ENCODE assay signal across 17 cellular contexts in genomic region chr1:227763246-227764018, GRCh38. TPM values are rescaled to one million over a fixed set of nuclear protein-coding genes. Genes with fewer than 3 reads are reported as not detected.
A peak's percentile ranks its signal among the peaks of the same experiment; 100 is the strongest.
DNase-seq lines count a peak whose midpoint lies in the region; ATAC-seq, FAIRE-seq and TF ChIP-seq lines count a peak whose summit lies in the region.
"Had no signal": no experiment of that assay in that cellular context is flagged by ENCODE, and none has a peak within 500 bp of the region (broad histone marks: within the 10 kb centered on the region; RNA-seq: fewer than 3 reads in every experiment).

No MANE protein-coding gene starts in this region.

- TF ChIP-seq EP300 in HepG2 (IDR thresholded peaks at IDR 0.05; ENCODE audit: low read depth in 2 of 2, low read length in 2 of 2) (no peak), HepG2 (CRISPR knock-in tag; IDR thresholded peaks at IDR 0.05; ENCODE audit: borderline replicate concordance) (no peak)

- TF ChIP-seq CTCF in left ventricle myocardium inferior (IDR thresholded peaks at IDR 0.05; ENCODE audit: borderline replicate concordance) (no peak), HepG2 (CRISPR knock-in tag; IDR thresholded peaks at IDR 0.05) (no peak), upper lobe of right lung (IDR thresholded peaks at IDR 0.05) (no peak), GM13976 (IDR thresholded peaks at IDR 0.05; ENCODE audit: borderline replicate concordance, control extremely low read depth, extremely low read depth, insufficient read depth, missing control alignments) (no peak)

- no peak overlapping the region for H3K9ac ChIP-seq in HepG2 (ENCODE audit: insufficient read depth, low read depth, low read length)

- no peaks in the 10 kb centered on the region for H3K9me3 Mint-ChIP-seq in T-cell
- H3K9me3 Mint-ChIP-seq: stimulated activated naive CD8-positive, alpha-beta T cell treated with anti-CD3 and anti-CD28 coated beads, Interleukin-15, amount 100 ng/mL, for 72 hours had no signal

- FAIRE-seq in HepG2 (lab: Jason Lieb, UNC), result no peak
- FAIRE-seq: G401.6 had no signal

- ATAC-seq in Right ventricle myocardium inferior (no peak), T-cell (replicated peaks in 1 of 4) (no peak), HepG2 (no peak), upper lobe of right lung (no peak), GM21529 (IDR thresholded peaks at IDR 0.05; ENCODE audit: unreplicated experiment) (no peak)

- TF ChIP-seq POLR2A in HepG2 (IDR thresholded peaks at IDR 0.05; ENCODE audit: insufficient read depth in 1 of 2, low read depth in 2 of 2, low read length in 2 of 2), result no peak

- no peaks in the 10 kb centered on the region for H3K27me3 ChIP-seq in left ventricle myocardium inferior (ENCODE audit: low read depth)
- no peaks in the 10 kb centered on the region for H3K27me3 ChIP-seq in HepG2 (ENCODE audit: control insufficient read depth in 1 of 2, insufficient read depth in 2 of 2, low read length in 2 of 2)
- no peaks in the 10 kb centered on the region for H3K27me3 ChIP-seq in upper lobe of right lung
- H3K27me3 ChIP-seq: SJSA1 had no signal

- POLR2A ChIA-PET in T-cell (lab: Charles Lee) (no interaction called here), HepG2 (lab: Yijun Ruan, JAX) (no interaction called here)

- in situ Hi-C loops in HepG2 (cut with HindIII; ENCODE audit: extremely low pct_ligation_motif_present, low pct_unique_long_range_greater_than_20kb) (loop anchor here (5.0 kb wide), 1 partner anchor 184 kb away; the partner anchor contains the start of gene WNT9A), GM13976 (cut with MboI; ENCODE audit: low sequenced_read_pairs, unreplicated experiment) (no loop called here)

- peaks cover 57% of the 10 kb centered on the region for H3K36me3 ChIP-seq in left ventricle myocardium inferior
- peaks cover 18 to 54% of the 10 kb centered on the region in 2 experiments; a peak in 4 of 5 replicates for H3K36me3 ChIP-seq in HepG2 (replicated peaks in 1 of 2; ENCODE audit: control insufficient read depth in 1 of 2, insufficient read depth in 2 of 2, low read length in 2 of 2)
- H3K36me3 ChIP-seq in upper lobe of right lung, result peaks cover 18% of the 10 kb centered on the region

- BruUV-seq in HepG2 (replicated peaks; lab: Mats Ljungman, UMichigan), result no TSS peak

- H3K4me3 ChIP-seq in left ventricle myocardium inferior (no peak overlapping the region), HepG2 (replicated peaks in 1 of 3; ENCODE audit: insufficient read depth in 1 of 3, low read depth in 2 of 3, low read length in 3 of 3) (no peak overlapping the region), upper lobe of right lung (no peak overlapping the region)
- H3K4me3 ChIP-seq: SJSA1 had no signal

- no peaks in the 10 kb centered on the region for H3K27me3 Mint-ChIP-seq in T-cell
- H3K27me3 Mint-ChIP-seq: stimulated activated naive CD8-positive, alpha-beta T cell treated with anti-CD3 and anti-CD28 coated beads, Interleukin-15, amount 100 ng/mL, for 72 hours had no signal

- H3K27ac ChIP-seq in left ventricle myocardium inferior (replicated peaks), result peak overlapping the region; percentile 69
- no peak overlapping the region for H3K27ac ChIP-seq in HepG2 (ENCODE audit: extremely low read length, insufficient read depth, low read length)
- H3K27ac ChIP-seq in upper lobe of right lung, result peak overlapping the region; percentile 58
- H3K27ac ChIP-seq: epithelial cell of prostate, SJSA1 had no signal

- no peaks in the 10 kb centered on the region for H3K79me2 ChIP-seq in HepG2 (ENCODE audit: insufficient read depth, low read length)

- CTCF ChIA-PET in T-cell (lab: Charles Lee) (interaction anchor here (0.5 to 1.5 kb wide), 5 partner anchors 20 to 236 kb away, joined by 3 to 6 read pairs (median 5); no protein-coding TSS in a partner anchor), HepG2 (lab: Yijun Ruan, JAX; ENCODE audit: low intra/inter-chr PET ratio, low total read pairs) (interaction anchor here (1.4 to 2.8 kb wide), 3 partner anchors 181 to 191 kb away, joined by 3 to 36 read pairs (median 17); partner anchors contain the start of gene WNT9A)

- no peak for TF ChIP-seq RAD21 in HepG2 (CRISPR knock-in tag; IDR thresholded peaks at IDR 0.05)

- H3K27ac Mint-ChIP-seq in T-cell, result peak overlapping the region; percentile 91 to 95
- H3K27ac Mint-ChIP-seq: stimulated activated naive CD8-positive, alpha-beta T cell treated with anti-CD3 and anti-CD28 coated beads, Interleukin-15, amount 100 ng/mL, for 72 hours had no signal

- no peak overlapping the region for H2AFZ ChIP-seq in HepG2 (ENCODE audit: low read length)

- H3K4me2 ChIP-seq in HepG2 (ENCODE audit: low read depth, low read length), result no peak overlapping the region

- peaks cover 5% of the 10 kb centered on the region for H4K20me1 ChIP-seq in HepG2 (ENCODE audit: insufficient read depth, low read length)

- 90% methylated on average over 1 of the region's 16 CpGs for whole genome bisulfite sequencing in HepG2 (ENCODE audit: low lambda C conversion rate)

- H3K4me1 Mint-ChIP-seq in T-cell, result peaks cover 73 to 86% (median 80%) of the 10 kb centered on the region in 3 donors

- H3K9me3 ChIP-seq in left ventricle myocardium inferior (replicated peaks) (no peaks in the 10 kb centered on the region), HepG2 (ENCODE audit: low read length) (no peaks in the 10 kb centered on the region), upper lobe of right lung (no peaks in the 10 kb centered on the region)
- H3K9me3 ChIP-seq: SJSA1 had no signal

- peak; percentile 12 for DNase-seq in left ventricle myocardium inferior
- DNase-seq in Right ventricle myocardium inferior (ENCODE audit: missing footprints), result no peak
- no peak for DNase-seq in T-cell
- no peak for DNase-seq in HepG2 (ENCODE audit: low spot score)
- no peak for DNase-seq in upper lobe of right lung
- no peak for DNase-seq in NCI-H2196 treated with DMSO at 0.1 percent for 48 hours (lab: John Stamatoyannopoulos, UW; ENCODE audit: unreplicated experiment)
- no peak for DNase-seq in GM13976 (ENCODE audit: low spot score)
- DNase-seq: activated CD4-positive, CD25-positive, alpha-beta regulatory T cell treated with anti-CD3 and anti-CD28 coated beads, Interleukin-2, amount 50 U/mL, for 72 hours; activated gamma-delta T cell; stimulated activated naive CD8-positive, alpha-beta T cell treated with anti-CD3 and anti-CD28 coated beads, Interleukin-15, amount 100 ng/mL, for 72 hours had no signal

- intact Hi-C loops in left ventricle myocardium inferior (cut with micrococcal nuclease), result loop anchor here (5.0 kb wide), 1 partner anchor 184 kb away; the partner anchor contains the start of gene WNT9A
- intact Hi-C loops in Right ventricle myocardium inferior (cut with DNase I), result loop anchor here (10.0 kb wide), 1 partner anchor 321 kb away; the partner anchor contains the start of gene ARF1
- intact Hi-C loops in HepG2 (cut with micrococcal nuclease; ENCODE audit: unreplicated experiment), result loop anchor here (2.0 kb wide), 1 partner anchor 191 kb away; no protein-coding TSS in a partner anchor
- intact Hi-C loops in upper lobe of right lung (cut with DNase I), result loop anchor here (5.0 kb wide), 1 partner anchor 184 kb away; the partner anchor contains the start of gene WNT9A

- H3K4me3 Mint-ChIP-seq in T-cell, result peak overlapping the region in 1 of 3 donors; percentile 71

- H3K4me1 ChIP-seq in left ventricle myocardium inferior (peaks cover 59% of the 10 kb centered on the region), HepG2 (ENCODE audit: insufficient read depth, low read length) (no peaks in the 10 kb centered on the region), upper lobe of right lung (peaks cover 22% of the 10 kb centered on the region)

- peaks cover 36% of the 10 kb centered on the region for H3K36me3 Mint-ChIP-seq in T-cell

RNA-seq across cellular contexts. Expression of gene SNAP47, which starts 28.2 kb away (rescaled TPM):
- total RNA-seq in left ventricle myocardium inferior, result 45.9 TPM
- total RNA-seq in Right ventricle myocardium inferior, result 30.1 TPM
- total RNA-seq in T-cell, result 10 to 100 TPM; 20.1 to 35.6 (median 30.7) TPM
- 25.1 and 25.8 TPM in 2 replicates for total RNA-seq in HepG2 (2016; rRNA removed; fragmentation: Illumina TruSeq; extraction: Trizol)
- 10.1 and 13.3 TPM in 2 replicates for total RNA-seq in HepG2 (2016; cell fraction: cytosol; rRNA removed; fragmentation: Illumina TruSeq; extraction: Trizol; ENCODE audit: low read depth)
- total RNA-seq in HepG2 (2016; cell fraction: insoluble cytoplasmic fraction; rRNA removed; fragmentation: Illumina TruSeq; extraction: Trizol), result 25.5 and 25.8 TPM in 2 replicates
- total RNA-seq in HepG2 (2016; cell fraction: membrane; rRNA removed; fragmentation: Illumina TruSeq; extraction: Trizol), result 17.9 and 18.3 TPM in 2 replicates
- total RNA-seq in HepG2 (2016; cell fraction: nucleus; rRNA removed; fragmentation: Illumina TruSeq; extraction: Trizol), result 20.5 and 21.5 TPM in 2 replicates
- polyA plus RNA-seq in HepG2 (2011; rRNA removed), result 13.6 and 14.1 TPM in 2 replicates
- polyA plus RNA-seq in HepG2 (2011; cell fraction: cytosol; rRNA removed), result 16.8 and 19.5 TPM in 2 replicates
- polyA plus RNA-seq in HepG2 (2011; cell fraction: nucleus; rRNA removed), result 19.8 and 20.7 TPM in 2 replicates
- polyA plus RNA-seq in HepG2 (2012), result 12.1 and 15.6 TPM in 2 replicates
- polyA plus RNA-seq in HepG2 (2016; cell fraction: cytosol; fragmentation: Illumina TruSeq; extraction: Trizol; ENCODE audit: low read depth), result 4.7 and 6.2 TPM in 2 replicates
- polyA plus RNA-seq in HepG2 (2016; cell fraction: insoluble cytoplasmic fraction; fragmentation: Illumina TruSeq; extraction: Trizol; ENCODE audit: low read depth), result 19.4 and 24.0 TPM in 2 replicates
- 10.9 and 11.7 TPM in 2 replicates for polyA plus RNA-seq in HepG2 (2016; cell fraction: membrane; fragmentation: Illumina TruSeq; extraction: Trizol; ENCODE audit: low read depth)
- 19.3 and 22.0 TPM in 2 replicates for polyA plus RNA-seq in HepG2 (2016; cell fraction: nucleus; fragmentation: Illumina TruSeq; extraction: Trizol; ENCODE audit: insufficient read depth, low read depth)
- 16.8 and 27.2 TPM in 2 replicates for polyA minus RNA-seq in HepG2 (2011; rRNA and poly(A)+ RNA removed; ENCODE audit: low replicate concordance)
- polyA minus RNA-seq in HepG2 (2011; cell fraction: cytosol; rRNA and poly(A)+ RNA removed), result 8.8 and 9.6 TPM in 2 replicates
- 30.3 and 36.4 TPM in 2 replicates for polyA minus RNA-seq in HepG2 (2011; cell fraction: nucleus; rRNA and poly(A)+ RNA removed)
- 27.7 TPM for total RNA-seq in upper lobe of right lung

RNA-seq across cellular contexts. Expression of gene JMJD4, which starts 28.3 kb away (rescaled TPM):
- total RNA-seq in left ventricle myocardium inferior, result 7.0 TPM
- total RNA-seq in Right ventricle myocardium inferior, result 7.1 TPM
- 10 to 100 TPM; 10.8 to 35.1 (median 33.5) TPM for total RNA-seq in T-cell
- total RNA-seq in HepG2 (2016; rRNA removed; fragmentation: Illumina TruSeq; extraction: Trizol), result 23.0 and 29.0 TPM in 2 replicates
- 10.5 and 13.6 TPM in 2 replicates for total RNA-seq in HepG2 (2016; cell fraction: cytosol; rRNA removed; fragmentation: Illumina TruSeq; extraction: Trizol; ENCODE audit: low read depth)
- total RNA-seq in HepG2 (2016; cell fraction: insoluble cytoplasmic fraction; rRNA removed; fragmentation: Illumina TruSeq; extraction: Trizol), result 21.9 and 31.1 TPM in 2 replicates
- 18.8 and 21.7 TPM in 2 replicates for total RNA-seq in HepG2 (2016; cell fraction: membrane; rRNA removed; fragmentation: Illumina TruSeq; extraction: Trizol)
- 21.3 and 26.3 TPM in 2 replicates for total RNA-seq in HepG2 (2016; cell fraction: nucleus; rRNA removed; fragmentation: Illumina TruSeq; extraction: Trizol)
- 10.2 and 17.3 TPM in 2 replicates for polyA plus RNA-seq in HepG2 (2011; rRNA removed)
- polyA plus RNA-seq in HepG2 (2011; cell fraction: cytosol; rRNA removed), result 10.6 and 14.3 TPM in 2 replicates
- 44.8 and 46.2 TPM in 2 replicates for polyA plus RNA-seq in HepG2 (2011; cell fraction: nucleus; rRNA removed)
- polyA plus RNA-seq in HepG2 (2012), result 9.4 and 10.9 TPM in 2 replicates
- 7.9 and 10.7 TPM in 2 replicates for polyA plus RNA-seq in HepG2 (2016; cell fraction: cytosol; fragmentation: Illumina TruSeq; extraction: Trizol; ENCODE audit: low read depth)
- polyA plus RNA-seq in HepG2 (2016; cell fraction: insoluble cytoplasmic fraction; fragmentation: Illumina TruSeq; extraction: Trizol; ENCODE audit: low read depth), result 18.0 and 18.7 TPM in 2 replicates
- polyA plus RNA-seq in HepG2 (2016; cell fraction: membrane; fragmentation: Illumina TruSeq; extraction: Trizol; ENCODE audit: low read depth), result 11.6 and 12.6 TPM in 2 replicates
- polyA plus RNA-seq in HepG2 (2016; cell fraction: nucleus; fragmentation: Illumina TruSeq; extraction: Trizol; ENCODE audit: insufficient read depth, low read depth), result 23.9 and 25.0 TPM in 2 replicates
- 88.6 and 93.9 TPM in 2 replicates for polyA minus RNA-seq in HepG2 (2011; rRNA and poly(A)+ RNA removed; ENCODE audit: low replicate concordance)
- 9.8 and 14.0 TPM in 2 replicates for polyA minus RNA-seq in HepG2 (2011; cell fraction: cytosol; rRNA and poly(A)+ RNA removed)
- polyA minus RNA-seq in HepG2 (2011; cell fraction: nucleus; rRNA and poly(A)+ RNA removed), result 62.1 and 65.3 TPM in 2 replicates
- 15.1 TPM for total RNA-seq in upper lobe of right lung

RNA-seq across cellular contexts. Expression of gene PRSS38, which starts 52.0 kb away (rescaled TPM):
- total RNA-seq in left ventricle myocardium inferior (not detected), Right ventricle myocardium inferior (not detected), T-cell (not detected), HepG2 (2016; rRNA removed; fragmentation: Illumina TruSeq; extraction: Trizol) (not detected in 2 replicates), upper lobe of right lung (not detected)
- not detected in 2 replicates for total RNA-seq in HepG2 (2016; cell fraction: cytosol; rRNA removed; fragmentation: Illumina TruSeq; extraction: Trizol; ENCODE audit: low read depth)
- not detected in 2 replicates for total RNA-seq in HepG2 (2016; cell fraction: insoluble cytoplasmic fraction; rRNA removed; fragmentation: Illumina TruSeq; extraction: Trizol)
- total RNA-seq in HepG2 (2016; cell fraction: membrane; rRNA removed; fragmentation: Illumina TruSeq; extraction: Trizol), result not detected in 2 replicates
- total RNA-seq in HepG2 (2016; cell fraction: nucleus; rRNA removed; fragmentation: Illumina TruSeq; extraction: Trizol), result not detected in 2 replicates
- not detected in 2 replicates for polyA plus RNA-seq in HepG2 (2011; rRNA removed)
- not detected in 2 replicates for polyA plus RNA-seq in HepG2 (2011; cell fraction: cytosol; rRNA removed)
- polyA plus RNA-seq in HepG2 (2011; cell fraction: nucleus; rRNA removed), result not detected in 2 replicates
- polyA plus RNA-seq in HepG2 (2012), result not detected in 2 replicates
- polyA plus RNA-seq in HepG2 (2016; cell fraction: cytosol; fragmentation: Illumina TruSeq; extraction: Trizol; ENCODE audit: low read depth), result not detected in 2 replicates
- polyA plus RNA-seq in HepG2 (2016; cell fraction: insoluble cytoplasmic fraction; fragmentation: Illumina TruSeq; extraction: Trizol; ENCODE audit: low read depth), result not detected in 2 replicates
- polyA plus RNA-seq in HepG2 (2016; cell fraction: membrane; fragmentation: Illumina TruSeq; extraction: Trizol; ENCODE audit: low read depth), result not detected in 2 replicates
- polyA plus RNA-seq in HepG2 (2016; cell fraction: nucleus; fragmentation: Illumina TruSeq; extraction: Trizol; ENCODE audit: insufficient read depth, low read depth), result not detected in 2 replicates
- polyA minus RNA-seq in HepG2 (2011; rRNA and poly(A)+ RNA removed; ENCODE audit: low replicate concordance), result not detected in 2 replicates
- not detected in 2 replicates for polyA minus RNA-seq in HepG2 (2011; cell fraction: cytosol; rRNA and poly(A)+ RNA removed)
- polyA minus RNA-seq in HepG2 (2011; cell fraction: nucleus; rRNA and poly(A)+ RNA removed), result not detected in 2 replicates
- total RNA-seq: bronchial epithelial cell, LHCN-M2, renal cortical epithelial cell, SJSA1 had no signal
